Comparison of ENCODE assay signal across 1 cellular context in the genomic region with DNA sequence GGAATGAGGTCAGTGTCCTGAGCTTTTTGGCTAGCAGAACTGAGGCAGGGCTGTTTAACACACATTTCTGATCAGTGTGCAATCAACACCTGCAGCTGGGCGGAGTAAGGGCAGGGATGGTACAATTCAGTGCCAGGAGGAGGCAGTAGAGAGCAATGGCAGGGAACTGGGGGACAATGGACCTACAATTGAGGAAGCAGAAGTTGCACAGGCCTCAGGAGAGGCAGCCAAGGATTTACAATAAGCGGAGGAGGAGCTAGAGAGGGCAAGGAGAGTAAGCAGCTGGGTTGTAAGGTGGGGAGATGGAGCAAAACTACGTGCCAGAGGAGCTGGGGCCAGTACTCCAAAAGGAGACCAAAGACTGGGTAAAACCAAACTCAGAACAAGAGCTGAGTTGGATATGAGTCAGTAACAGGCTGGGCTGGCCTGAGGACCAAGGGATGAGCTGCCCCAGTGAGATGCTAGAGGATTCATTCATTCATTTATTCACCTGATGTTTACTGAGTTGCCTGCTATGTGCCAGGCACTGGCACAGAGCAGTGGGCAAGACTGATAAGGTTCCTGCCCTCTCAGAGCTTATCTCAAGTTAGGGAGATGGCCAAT.
TF ChIP-seq lines count a peak whose summit lies in the region.

No MANE protein-coding gene starts in this region.

TF ChIP-seq in K562, 482 proteins besides CTCF, POLR2A, EP300 and RAD21 (continued from another document):
- TF ChIP-seq, protein P1, sequence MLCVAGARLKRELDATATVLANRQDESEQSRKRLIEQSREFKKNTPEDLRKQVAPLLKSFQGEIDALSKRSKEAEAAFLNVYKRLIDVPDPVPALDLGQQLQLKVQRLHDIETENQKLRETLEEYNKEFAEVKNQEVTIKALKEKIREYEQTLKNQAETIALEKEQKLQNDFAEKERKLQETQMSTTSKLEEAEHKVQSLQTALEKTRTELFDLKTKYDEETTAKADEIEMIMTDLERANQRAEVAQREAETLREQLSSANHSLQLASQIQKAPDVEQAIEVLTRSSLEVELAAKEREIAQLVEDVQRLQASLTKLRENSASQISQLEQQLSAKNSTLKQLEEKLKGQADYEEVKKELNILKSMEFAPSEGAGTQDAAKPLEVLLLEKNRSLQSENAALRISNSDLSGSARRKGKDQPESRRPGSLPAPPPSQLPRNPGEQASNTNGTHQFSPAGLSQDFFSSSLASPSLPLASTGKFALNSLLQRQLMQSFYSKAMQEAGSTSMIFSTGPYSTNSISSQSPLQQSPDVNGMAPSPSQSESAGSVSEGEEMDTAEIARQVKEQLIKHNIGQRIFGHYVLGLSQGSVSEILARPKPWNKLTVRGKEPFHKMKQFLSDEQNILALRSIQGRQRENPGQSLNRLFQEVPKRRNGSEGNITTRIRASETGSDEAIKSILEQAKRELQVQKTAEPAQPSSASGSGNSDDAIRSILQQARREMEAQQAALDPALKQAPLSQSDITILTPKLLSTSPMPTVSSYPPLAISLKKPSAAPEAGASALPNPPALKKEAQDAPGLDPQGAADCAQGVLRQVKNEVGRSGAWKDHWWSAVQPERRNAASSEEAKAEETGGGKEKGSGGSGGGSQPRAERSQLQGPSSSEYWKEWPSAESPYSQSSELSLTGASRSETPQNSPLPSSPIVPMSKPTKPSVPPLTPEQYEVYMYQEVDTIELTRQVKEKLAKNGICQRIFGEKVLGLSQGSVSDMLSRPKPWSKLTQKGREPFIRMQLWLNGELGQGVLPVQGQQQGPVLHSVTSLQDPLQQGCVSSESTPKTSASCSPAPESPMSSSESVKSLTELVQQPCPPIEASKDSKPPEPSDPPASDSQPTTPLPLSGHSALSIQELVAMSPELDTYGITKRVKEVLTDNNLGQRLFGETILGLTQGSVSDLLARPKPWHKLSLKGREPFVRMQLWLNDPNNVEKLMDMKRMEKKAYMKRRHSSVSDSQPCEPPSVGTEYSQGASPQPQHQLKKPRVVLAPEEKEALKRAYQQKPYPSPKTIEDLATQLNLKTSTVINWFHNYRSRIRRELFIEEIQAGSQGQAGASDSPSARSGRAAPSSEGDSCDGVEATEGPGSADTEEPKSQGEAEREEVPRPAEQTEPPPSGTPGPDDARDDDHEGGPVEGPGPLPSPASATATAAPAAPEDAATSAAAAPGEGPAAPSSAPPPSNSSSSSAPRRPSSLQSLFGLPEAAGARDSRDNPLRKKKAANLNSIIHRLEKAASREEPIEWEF (CRISPR knock-in tag; IDR thresholded peaks at IDR 0.05): no peak
- TF ChIP-seq BHLHE40 (IDR thresholded peaks at IDR 0.05; ENCODE audit: low read length) (peak; percentile 67), SUPT5H (IDR thresholded peaks at IDR 0.05) (no peak), ZNF143 (CRISPR knock-in tag; IDR thresholded peaks at IDR 0.05) (no peak), PYGO2 (tag; IDR thresholded peaks at IDR 0.05) (no peak), SMARCA4 (IDR thresholded peaks at IDR 0.05) (peak; percentile 70), ETV5 (CRISPR knock-in tag; IDR thresholded peaks at IDR 0.05; ENCODE audit: low read depth) (no peak), JUN (IDR thresholded peaks at IDR 0.05; ENCODE audit: borderline replicate concordance, low read depth, low read length) (no peak), JUN (CRISPR knock-in tag; IDR thresholded peaks at IDR 0.05; ENCODE audit: borderline replicate concordance) (no peak), ZNF324 (CRISPR knock-in tag; IDR thresholded peaks at IDR 0.05) (no peak), NCOA4 (IDR thresholded peaks at IDR 0.05; ENCODE audit: partially characterized antibody) (no peak), SRSF9 (IDR thresholded peaks at IDR 0.05; ENCODE audit: borderline replicate concordance, low read depth, low read length) (no peak), POLR2AphosphoS2 (IDR thresholded peaks at IDR 0.05; ENCODE audit: low read length) (no peak), MCM5 (IDR thresholded peaks at IDR 0.05; ENCODE audit: low read depth) (no peak), MTA1 (IDR thresholded peaks at IDR 0.05; ENCODE audit: borderline replicate concordance) (peak; percentile 61; the same call in 1 of the 2 replicates), MAFF (IDR thresholded peaks at IDR 0.05; ENCODE audit: low read length) (no peak), HMGN3 (IDR thresholded peaks at IDR 0.05; ENCODE audit: borderline replicate concordance, extremely low read depth, insufficient read length, low read depth, low read length) (no peak), XRCC5 (IDR thresholded peaks at IDR 0.05; ENCODE audit: low read depth, low read length) (no peak), ZNF263 (CRISPR knock-in tag; IDR thresholded peaks at IDR 0.05; ENCODE audit: borderline replicate concordance) (no peak), KLF13 (tag; IDR thresholded peaks at IDR 0.05; ENCODE audit: borderline replicate concordance, low read depth) (no peak), MAX (CRISPR knock-in tag; IDR thresholded peaks at IDR 0.05) (peak; percentile 39; the same call in 1 of the 2 replicates), MEIS2 (IDR thresholded peaks at IDR 0.05; ENCODE audit: partially characterized antibody) (peak; percentile 13), ZNF282 (CRISPR knock-in tag; IDR thresholded peaks at IDR 0.05) (no peak), ARNT (IDR thresholded peaks at IDR 0.05) (no peak), ARID1B (IDR thresholded peaks at IDR 0.05) (peak; percentile 36), ZNF76 (CRISPR knock-in tag; IDR thresholded peaks at IDR 0.05; ENCODE audit: borderline replicate concordance) (no peak), SMAD3 (CRISPR knock-in tag; conservative IDR thresholded peaks at IDR 0.05) (no peak), ZNF121 (CRISPR knock-in tag; conservative IDR thresholded peaks at IDR 0.05) (no peak), TFAM (CRISPR knock-in tag; conservative IDR thresholded peaks at IDR 0.05) (no peak), TBP (optimal IDR thresholded peaks at IDR 0.05; ENCODE audit: low read depth, low read length) (no peak), MTF1 (CRISPR knock-in tag; IDR thresholded peaks at IDR 0.05; ENCODE audit: borderline replicate concordance) (no peak), FOXK1 (CRISPR knock-in tag; IDR thresholded peaks at IDR 0.05; ENCODE audit: borderline replicate concordance) (no peak), SAP30 (IDR thresholded peaks at IDR 0.05; ENCODE audit: borderline replicate concordance, insufficient read depth, low read depth, low read length, poor library complexity, severe bottlenecking) (no peak), SREBF2 (CRISPR knock-in tag; IDR thresholded peaks at IDR 0.05) (no peak), CCNT2 (IDR thresholded peaks at IDR 0.05; ENCODE audit: borderline replicate concordance, extremely low read depth, insufficient read length, low read depth, low read length) (no peak), GTF2F1 (IDR thresholded peaks at IDR 0.05; ENCODE audit: low read depth, low read length) (no peak), SETDB1 (IDR thresholded peaks at IDR 0.05; ENCODE audit: low read length) (no peak)
- TF ChIP-seq, protein P2, sequence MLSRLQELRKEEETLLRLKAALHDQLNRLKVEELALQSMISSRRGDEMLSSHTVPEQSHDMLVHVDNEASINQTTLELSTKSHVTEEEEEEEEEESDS (CRISPR knock-in tag; IDR thresholded peaks at IDR 0.05): no peak
- TF ChIP-seq, protein P3, sequence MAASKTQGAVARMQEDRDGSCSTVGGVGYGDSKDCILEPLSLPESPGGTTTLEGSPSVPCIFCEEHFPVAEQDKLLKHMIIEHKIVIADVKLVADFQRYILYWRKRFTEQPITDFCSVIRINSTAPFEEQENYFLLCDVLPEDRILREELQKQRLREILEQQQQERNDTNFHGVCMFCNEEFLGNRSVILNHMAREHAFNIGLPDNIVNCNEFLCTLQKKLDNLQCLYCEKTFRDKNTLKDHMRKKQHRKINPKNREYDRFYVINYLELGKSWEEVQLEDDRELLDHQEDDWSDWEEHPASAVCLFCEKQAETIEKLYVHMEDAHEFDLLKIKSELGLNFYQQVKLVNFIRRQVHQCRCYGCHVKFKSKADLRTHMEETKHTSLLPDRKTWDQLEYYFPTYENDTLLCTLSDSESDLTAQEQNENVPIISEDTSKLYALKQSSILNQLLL (CRISPR knock-in tag; IDR thresholded peaks at IDR 0.05; ENCODE audit: borderline replicate concordance): no peak
- TF ChIP-seq, protein P4, sequence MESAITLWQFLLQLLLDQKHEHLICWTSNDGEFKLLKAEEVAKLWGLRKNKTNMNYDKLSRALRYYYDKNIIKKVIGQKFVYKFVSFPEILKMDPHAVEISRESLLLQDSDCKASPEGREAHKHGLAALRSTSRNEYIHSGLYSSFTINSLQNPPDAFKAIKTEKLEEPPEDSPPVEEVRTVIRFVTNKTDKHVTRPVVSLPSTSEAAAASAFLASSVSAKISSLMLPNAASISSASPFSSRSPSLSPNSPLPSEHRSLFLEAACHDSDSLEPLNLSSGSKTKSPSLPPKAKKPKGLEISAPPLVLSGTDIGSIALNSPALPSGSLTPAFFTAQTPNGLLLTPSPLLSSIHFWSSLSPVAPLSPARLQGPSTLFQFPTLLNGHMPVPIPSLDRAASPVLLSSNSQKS (CRISPR knock-in tag; IDR thresholded peaks at IDR 0.05): no peak
- TF ChIP-seq, protein P5, sequence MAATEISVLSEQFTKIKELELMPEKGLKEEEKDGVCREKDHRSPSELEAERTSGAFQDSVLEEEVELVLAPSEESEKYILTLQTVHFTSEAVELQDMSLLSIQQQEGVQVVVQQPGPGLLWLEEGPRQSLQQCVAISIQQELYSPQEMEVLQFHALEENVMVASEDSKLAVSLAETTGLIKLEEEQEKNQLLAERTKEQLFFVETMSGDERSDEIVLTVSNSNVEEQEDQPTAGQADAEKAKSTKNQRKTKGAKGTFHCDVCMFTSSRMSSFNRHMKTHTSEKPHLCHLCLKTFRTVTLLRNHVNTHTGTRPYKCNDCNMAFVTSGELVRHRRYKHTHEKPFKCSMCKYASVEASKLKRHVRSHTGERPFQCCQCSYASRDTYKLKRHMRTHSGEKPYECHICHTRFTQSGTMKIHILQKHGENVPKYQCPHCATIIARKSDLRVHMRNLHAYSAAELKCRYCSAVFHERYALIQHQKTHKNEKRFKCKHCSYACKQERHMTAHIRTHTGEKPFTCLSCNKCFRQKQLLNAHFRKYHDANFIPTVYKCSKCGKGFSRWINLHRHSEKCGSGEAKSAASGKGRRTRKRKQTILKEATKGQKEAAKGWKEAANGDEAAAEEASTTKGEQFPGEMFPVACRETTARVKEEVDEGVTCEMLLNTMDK (IDR thresholded peaks at IDR 0.05; ENCODE audit: borderline replicate concordance, insufficient read depth, low read depth, low read length, poor library complexity, severe bottlenecking): peak; percentile 9
- TF ChIP-seq, protein P6, sequence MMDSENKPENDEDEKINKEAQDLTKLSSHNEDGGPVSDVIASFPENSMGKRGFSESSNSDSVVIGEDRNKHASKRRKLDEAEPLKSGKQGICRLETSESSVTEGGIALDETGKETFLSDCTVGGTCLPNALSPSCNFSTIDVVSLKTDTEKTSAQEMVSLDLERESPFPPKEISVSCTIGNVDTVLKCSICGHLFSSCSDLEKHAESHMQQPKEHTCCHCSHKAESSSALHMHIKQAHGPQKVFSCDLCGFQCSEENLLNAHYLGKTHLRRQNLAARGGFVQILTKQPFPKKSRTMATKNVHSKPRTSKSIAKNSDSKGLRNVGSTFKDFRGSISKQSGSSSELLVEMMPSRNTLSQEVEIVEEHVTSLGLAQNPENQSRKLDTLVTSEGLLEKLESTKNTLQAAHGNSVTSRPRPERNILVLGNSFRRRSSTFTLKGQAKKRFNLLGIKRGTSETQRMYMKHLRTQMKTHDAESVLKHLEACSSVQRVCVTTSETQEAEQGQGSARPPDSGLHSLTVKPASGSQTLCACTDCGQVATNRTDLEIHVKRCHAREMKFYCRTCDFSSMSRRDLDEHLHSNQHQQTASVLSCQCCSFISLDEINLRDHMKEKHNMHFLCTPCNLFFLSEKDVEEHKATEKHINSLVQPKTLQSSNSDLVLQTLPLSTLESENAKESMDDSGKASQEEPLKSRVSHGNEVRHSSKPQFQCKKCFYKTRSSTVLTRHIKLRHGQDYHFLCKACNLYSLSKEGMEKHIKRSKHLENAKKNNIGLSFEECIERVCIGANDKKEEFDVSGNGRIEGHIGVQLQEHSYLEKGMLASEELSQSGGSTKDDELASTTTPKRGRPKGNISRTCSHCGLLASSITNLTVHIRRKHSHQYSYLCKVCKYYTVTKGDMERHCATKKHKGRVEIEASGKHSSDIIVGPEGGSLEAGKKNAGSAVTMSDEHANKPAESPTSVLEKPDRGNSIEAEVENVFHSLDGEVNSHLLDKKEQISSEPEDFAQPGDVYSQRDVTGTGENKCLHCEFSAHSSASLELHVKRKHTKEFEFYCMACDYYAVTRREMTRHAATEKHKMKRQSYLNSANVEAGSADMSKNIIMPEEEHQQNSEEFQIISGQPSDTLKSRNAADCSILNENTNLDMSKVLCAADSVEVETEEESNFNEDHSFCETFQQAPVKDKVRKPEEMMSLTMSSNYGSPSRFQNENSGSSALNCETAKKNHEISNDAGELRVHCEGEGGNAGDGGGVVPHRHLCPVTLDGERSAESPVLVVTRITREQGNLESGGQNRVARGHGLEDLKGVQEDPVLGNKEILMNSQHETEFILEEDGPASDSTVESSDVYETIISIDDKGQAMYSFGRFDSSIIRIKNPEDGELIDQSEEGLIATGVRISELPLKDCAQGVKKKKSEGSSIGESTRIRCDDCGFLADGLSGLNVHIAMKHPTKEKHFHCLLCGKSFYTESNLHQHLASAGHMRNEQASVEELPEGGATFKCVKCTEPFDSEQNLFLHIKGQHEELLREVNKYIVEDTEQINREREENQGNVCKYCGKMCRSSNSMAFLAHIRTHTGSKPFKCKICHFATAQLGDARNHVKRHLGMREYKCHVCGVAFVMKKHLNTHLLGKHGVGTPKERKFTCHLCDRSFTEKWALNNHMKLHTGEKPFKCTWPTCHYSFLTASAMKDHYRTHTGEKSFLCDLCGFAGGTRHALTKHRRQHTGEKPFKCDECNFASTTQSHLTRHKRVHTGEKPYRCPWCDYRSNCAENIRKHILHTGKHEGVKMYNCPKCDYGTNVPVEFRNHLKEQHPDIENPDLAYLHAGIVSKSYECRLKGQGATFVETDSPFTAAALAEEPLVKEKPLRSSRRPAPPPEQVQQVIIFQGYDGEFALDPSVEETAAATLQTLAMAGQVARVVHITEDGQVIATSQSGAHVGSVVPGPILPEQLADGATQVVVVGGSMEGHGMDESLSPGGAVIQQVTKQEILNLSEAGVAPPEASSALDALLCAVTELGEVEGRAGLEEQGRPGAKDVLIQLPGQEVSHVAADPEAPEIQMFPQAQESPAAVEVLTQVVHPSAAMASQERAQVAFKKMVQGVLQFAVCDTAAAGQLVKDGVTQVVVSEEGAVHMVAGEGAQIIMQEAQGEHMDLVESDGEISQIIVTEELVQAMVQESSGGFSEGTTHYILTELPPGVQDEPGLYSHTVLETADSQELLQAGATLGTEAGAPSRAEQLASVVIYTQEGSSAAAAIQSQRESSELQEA (IDR thresholded peaks at IDR 0.05; ENCODE audit: low read depth): 0 out of 2 replicates have a peak, but pooled peaks have one; percentile 11
